ENCODE assay signal across 17 cellular contexts in the genomic region with DNA sequence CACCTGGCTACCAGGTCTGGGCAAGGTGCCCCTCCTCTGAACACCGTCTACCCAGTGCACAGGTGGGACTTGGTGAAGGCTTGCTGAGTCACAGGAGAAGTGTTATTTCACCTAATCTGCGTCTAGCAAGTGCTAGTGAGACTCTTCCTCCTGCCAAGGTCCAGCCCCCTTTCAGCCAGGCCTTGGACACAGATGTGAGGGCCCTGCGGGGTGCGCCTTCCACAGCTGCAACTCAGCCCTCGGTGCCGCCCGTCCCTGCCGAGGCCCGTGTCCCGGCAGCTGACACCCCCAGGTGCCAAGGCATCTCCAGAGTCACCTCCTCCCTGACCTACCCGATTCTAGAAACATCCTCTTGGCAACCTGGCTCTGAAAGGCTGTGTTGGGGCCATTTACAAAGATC. TPM values are rescaled to one million over a fixed set of nuclear protein-coding genes. Genes with fewer than 3 reads are reported as not detected.
"Had no signal": no experiment of that assay in that cellular context is flagged by ENCODE, and none has a peak within 500 bp of the region (broad histone marks: within the 10 kb centered on the region; RNA-seq: fewer than 3 reads in every experiment).

No MANE protein-coding gene starts in this region.

- H3K36me3 ChIP-seq: brain microvascular endothelial cell, right atrium auricular region, suprapubic skin had no signal

- DNase-seq: activated CD4-positive, alpha-beta T cell treated with anti-CD3 and anti-CD28 coated beads, Interleukin-2, amount 10 ng/mL, durations not matched to agents 24 days and 14 days; activated CD4-positive, CD25-positive, alpha-beta regulatory T cell; activated gamma-delta T cell treated with Interleukin-2 at 50 U/mL for 16 hours; amniotic stem cell; brain microvascular endothelial cell; mucosa of descending colon; naive thymus-derived CD4-positive, alpha-beta T cell; stimulated activated CD4-positive, alpha-beta T cell treated with anti-CD3 and anti-CD28 coated beads, Interleukin-15, amount 100 ng/mL, for 24 hours; stimulated activated CD4-positive, alpha-beta T cell treated with anti-CD3 and anti-CD28 coated beads, Interleukin-4, amount 100 ng/mL, for 24 hours; stimulated activated naive CD4-positive, alpha-beta T cell treated with Interleukin-2 at 50 U/mL for 16 hours had no signal

- H3K9me3 Mint-ChIP-seq: activated CD4-positive, alpha-beta T cell treated with anti-CD3 and anti-CD28 coated beads, Interleukin-2, amount 10 ng/mL, durations not matched to agents 24 days and 14 days; dendritic cell treated with granulocyte-macrophage colony-stimulating factor and Interleukin-4, amounts not matched to agents 40 ng/mL and 50 ng/mL, for 4 days; naive thymus-derived CD4-positive, alpha-beta T cell; type B pancreatic cell had no signal

- H3K27me3 ChIP-seq: brain microvascular endothelial cell, right atrium auricular region, suprapubic skin had no signal

- H3K27ac ChIP-seq: brain microvascular endothelial cell, right atrium auricular region, suprapubic skin had no signal

- H3K9me3 ChIP-seq: mucosa of descending colon, right atrium auricular region, suprapubic skin had no signal

- H3K27ac Mint-ChIP-seq: activated CD4-positive, alpha-beta T cell treated with anti-CD3 and anti-CD28 coated beads, Interleukin-2, amount 10 ng/mL, durations not matched to agents 24 days and 14 days; activated naive CD8-positive, alpha-beta T cell; dendritic cell treated with granulocyte-macrophage colony-stimulating factor and Interleukin-4, amounts not matched to agents 40 ng/mL and 50 ng/mL, for 4 days; naive thymus-derived CD4-positive, alpha-beta T cell; type B pancreatic cell had no signal

- H3K4me3 Mint-ChIP-seq: activated CD4-positive, alpha-beta T cell treated with anti-CD3 and anti-CD28 coated beads, Interleukin-2, amount 10 ng/mL, durations not matched to agents 24 days and 14 days; activated naive CD8-positive, alpha-beta T cell; dendritic cell treated with granulocyte-macrophage colony-stimulating factor and Interleukin-4, amounts not matched to agents 40 ng/mL and 50 ng/mL, for 4 days; naive thymus-derived CD4-positive, alpha-beta T cell; type B pancreatic cell had no signal

- ATAC-seq: left lobe of liver; mucosa of descending colon; naive thymus-derived CD4-positive, alpha-beta T cell had no signal

- H3K4me1 ChIP-seq: right atrium auricular region, suprapubic skin had no signal

- H3K4me1 Mint-ChIP-seq: activated CD4-positive, alpha-beta T cell treated with anti-CD3 and anti-CD28 coated beads, Interleukin-2, amount 10 ng/mL, durations not matched to agents 24 days and 14 days; naive thymus-derived CD4-positive, alpha-beta T cell had no signal

- H3K36me3 Mint-ChIP-seq: activated naive CD8-positive, alpha-beta T cell; naive thymus-derived CD4-positive, alpha-beta T cell; type B pancreatic cell had no signal

- H3K4me3 ChIP-seq: mucosa of descending colon, right atrium auricular region, suprapubic skin had no signal

RNA-seq across cellular contexts. Expression of a gene that starts 55.1 kb away (rescaled TPM):
- total RNA-seq: activated CD4-positive, alpha-beta T cell treated with anti-CD3 and anti-CD28 coated beads, Interleukin-2, amount 10 ng/mL, durations not matched to agents 24 days and 14 days; epithelial cell of proximal tubule; naive thymus-derived CD4-positive, alpha-beta T cell had no signal
